ENCODE assay signal across 8 cellular contexts in genomic region chr20:45368221-45368980, GRCh38. TPM values are rescaled to one million over a fixed set of nuclear protein-coding genes. Genes with fewer than 3 reads are reported as not detected.
DNase-seq lines count a peak whose midpoint lies in the region; ATAC-seq lines count a peak whose summit lies in the region.

No MANE protein-coding gene starts in this region.

- H3K36me3 Mint-ChIP-seq in activated CD4-positive, alpha-beta T cell treated with anti-CD3 and anti-CD28 coated beads, Interleukin-2, amount 10 ng/mL, durations not matched to agents 7 days and 5 days (ENCODE audit: low read depth): peaks cover 35% of the 10 kb centered on the region

- no peaks in the 10 kb centered on the region for H3K9me3 ChIP-seq in BLaER1

- ATAC-seq in GM19397 (IDR thresholded peaks at IDR 0.05; ENCODE audit: unreplicated experiment) (peak; percentile 81), HG03354 (IDR thresholded peaks at IDR 0.05; ENCODE audit: poor library complexity, severe bottlenecking, unreplicated experiment) (peak; percentile 86)

- DNase-seq in activated CD4-positive, alpha-beta T cell treated with anti-CD3 and anti-CD28 coated beads, Interleukin-2, amount 10 ng/mL, durations not matched to agents 7 days and 5 days: peak; percentile 56
- DNase-seq in stimulated activated naive CD4-positive, alpha-beta T cell treated with Interleukin-2 at 50 U/mL for 16 hours (lab: John Stamatoyannopoulos, UW): peak; percentile 25
- DNase-seq in amniotic stem cell (lab: John Stamatoyannopoulos, UW) (no peak), NCI-H2107 (lab: John Stamatoyannopoulos, UW) (no peak)
- no peak for DNase-seq in stimulated activated CD4-positive, alpha-beta T cell treated with anti-CD3 and anti-CD28 coated beads, Interleukin-4, amount 100 ng/mL, for 1 hour

- peaks cover 21% of the 10 kb centered on the region for H3K36me3 ChIP-seq in BLaER1

- H3K4me3 ChIP-seq in BLaER1: peak overlapping the region; percentile 55; the same call in 1 of the 2 replicates

- peak overlapping the region; percentile 93 for H3K4me2 ChIP-seq in BLaER1

- H3K27me3 Mint-ChIP-seq in activated CD4-positive, alpha-beta T cell treated with anti-CD3 and anti-CD28 coated beads, Interleukin-2, amount 10 ng/mL, durations not matched to agents 7 days and 5 days: no peaks in the 10 kb centered on the region

- H3K27ac ChIP-seq in BLaER1: peak overlapping the region; percentile 82

- H3K9me3 Mint-ChIP-seq in activated CD4-positive, alpha-beta T cell treated with anti-CD3 and anti-CD28 coated beads, Interleukin-2, amount 10 ng/mL, durations not matched to agents 7 days and 5 days: no peaks in the 10 kb centered on the region

- CTCF ChIA-PET in activated CD4-positive, alpha-beta T cell treated with anti-CD3 and anti-CD28 coated beads, Interleukin-2, amount 10 ng/mL, durations not matched to agents 7 days and 5 days (lab: Charles Lee): interaction anchor here (0.6 to 3.2 kb wide), 7 partner anchors 8 to 484 kb away, joined by 3 to 16 read pairs (median 4); no protein-coding TSS in a partner anchor

- H3K4me3 Mint-ChIP-seq in activated CD4-positive, alpha-beta T cell treated with anti-CD3 and anti-CD28 coated beads, Interleukin-2, amount 10 ng/mL, durations not matched to agents 7 days and 5 days: peak overlapping the region; percentile 41

- H3K27ac Mint-ChIP-seq in activated CD4-positive, alpha-beta T cell treated with anti-CD3 and anti-CD28 coated beads, Interleukin-2, amount 10 ng/mL, durations not matched to agents 7 days and 5 days: peak overlapping the region; percentile 78

- POLR2A ChIA-PET in activated CD4-positive, alpha-beta T cell treated with anti-CD3 and anti-CD28 coated beads, Interleukin-2, amount 10 ng/mL, durations not matched to agents 7 days and 5 days (lab: Charles Lee): no interaction called here

- H3K4me1 ChIP-seq in BLaER1: peaks cover 73% of the 10 kb centered on the region

- H3K27me3 ChIP-seq in BLaER1: no peaks in the 10 kb centered on the region

- H3K9ac ChIP-seq in BLaER1: peak overlapping the region; percentile 71

- peaks cover 68% of the 10 kb centered on the region for H3K4me1 Mint-ChIP-seq in activated CD4-positive, alpha-beta T cell treated with anti-CD3 and anti-CD28 coated beads, Interleukin-2, amount 10 ng/mL, durations not matched to agents 7 days and 5 days

- peaks cover 84% of the 10 kb centered on the region for H4K20me1 ChIP-seq in BLaER1

RNA-seq across cellular contexts. Expression of gene SYS1, which starts 5.4 kb away (rescaled TPM):
- 10 to 100 TPM; 23.9 to 25.6 TPM for total RNA-seq in activated CD4-positive, alpha-beta T cell treated with anti-CD3 and anti-CD28 coated beads, Interleukin-2, amount 10 ng/mL, durations not matched to agents 7 days and 5 days

RNA-seq across cellular contexts. Expression of gene TP53TG5, which starts 9.7 kb away (rescaled TPM):
- total RNA-seq in activated CD4-positive, alpha-beta T cell treated with anti-CD3 and anti-CD28 coated beads, Interleukin-2, amount 10 ng/mL, durations not matched to agents 7 days and 5 days: not detected

RNA-seq across cellular contexts. Expression of gene SDC4, which starts 20.2 kb away (rescaled TPM):
- total RNA-seq in activated CD4-positive, alpha-beta T cell treated with anti-CD3 and anti-CD28 coated beads, Interleukin-2, amount 10 ng/mL, durations not matched to agents 7 days and 5 days: 1 to 10 TPM; 7.5 to 8.1 TPM

RNA-seq across cellular contexts. Expression of gene DBNDD2, which starts 39.7 kb away (rescaled TPM):
- total RNA-seq in activated CD4-positive, alpha-beta T cell treated with anti-CD3 and anti-CD28 coated beads, Interleukin-2, amount 10 ng/mL, durations not matched to agents 7 days and 5 days: 10 to 100 TPM in 1 of 2 experiments, 1 to 10 TPM in 1; 9.0 to 10.5 TPM

RNA-seq across cellular contexts. Expression of gene PIGT, which starts 47.5 kb away (rescaled TPM):
- total RNA-seq in activated CD4-positive, alpha-beta T cell treated with anti-CD3 and anti-CD28 coated beads, Interleukin-2, amount 10 ng/mL, durations not matched to agents 7 days and 5 days: 10 to 100 TPM; 66.3 to 77.9 TPM

Comparison
In these comparisons a context has a peak if more than half of its experiments do, and no peak if none do; other contexts are left out.
1. DNase-seq: peak in activated CD4-positive, alpha-beta T cell treated with anti-CD3 and anti-CD28 coated beads, Interleukin-2, amount 10 ng/mL, durations not matched to agents 7 days and 5 days (single experiment) and stimulated activated naive CD4-positive, alpha-beta T cell treated with Interleukin-2 at 50 U/mL for 16 hours (single experiment); none in amniotic stem cell (single experiment), stimulated activated CD4-positive, alpha-beta T cell treated with anti-CD3 and anti-CD28 coated beads, Interleukin-4, amount 100 ng/mL, for 1 hour (single experiment) and NCI-H2107 (single experiment).